23 cellular contexts compared by ENCODE assay signal in genomic region chr16:53176434-53176833, GRCh38.
A peak's percentile ranks its signal among the peaks of the same experiment; 100 is the strongest.
DNase-seq lines count a peak whose midpoint lies in the region; ATAC-seq, FAIRE-seq and TF ChIP-seq lines count a peak whose summit lies in the region.
"Had no signal": no experiment of that assay in that cellular context is flagged by ENCODE, and none has a peak within 500 bp of the region (broad histone marks: within the 10 kb centered on the region; RNA-seq: fewer than 3 reads in every experiment).

No MANE protein-coding gene starts in this region.

- SMC1A ChIA-PET in GM12878 (lab: Charles Lee; ENCODE audit: uncharacterized antibody, unreplicated experiment) = interaction anchor here (1.1 kb wide), 1 partner anchor 39 kb away, joined by 3 read pairs; no protein-coding TSS in a partner anchor

- no peak for FAIRE-seq in GM12878 (lab: Jason Lieb, UNC)
- FAIRE-seq: A549, D721Med had no signal

- peaks cover 8% of the 10 kb centered on the region for H3K79me2 ChIP-seq in GM12878 (ENCODE audit: control insufficient read depth, insufficient read depth, low read length)

- no TSS peak for BruUV-seq in GM12878 (replicated peaks; lab: Mats Ljungman, UMichigan)

- peak; percentile 30 for DNase-seq in NOMO-1 treated with DMSO at 0.1 percent for 48 hours (lab: John Stamatoyannopoulos, UW; ENCODE audit: unreplicated experiment)
- no peak for DNase-seq in NOMO-1 treated with dmso at 0.1 percent for 144 hours (lab: John Stamatoyannopoulos, UW; ENCODE audit: unreplicated experiment)
- peak; percentile 12 for DNase-seq in MV-4-11 (lab: John Stamatoyannopoulos, UW)
- DNase-seq in GM12878 (ENCODE audit: low read depth, low spot score) = no peak
- no peak for DNase-seq in SIG-M5 treated with dmso at 0.1 percent for 504 hours (lab: John Stamatoyannopoulos, UW; ENCODE audit: unreplicated experiment)
- DNase-seq: 8988T; ACHN; AML-193; BE2C; CD4-positive, alpha-beta T cell; CD8-positive, alpha-beta memory T cell; DMS 273 treated with DMSO at 0.1 percent for 48 hours; DMS79; EL; GDM1; GOT3; HFFc6 had no signal

- POLR2A ChIA-PET in GM12878 (lab: Charles Lee) = interaction anchor here (0.6 kb wide), 1 partner anchor 54 kb away, joined by 4 read pairs; no protein-coding TSS in a partner anchor

- no peaks in the 10 kb centered on the region for H3K4me1 ChIP-seq in GM12878 (ENCODE audit: control insufficient read depth, insufficient read depth, low read length)
- H3K4me1 ChIP-seq: A549, BE2C, HAP-1 had no signal

- RAD21 ChIA-PET in GM12878 (lab: Charles Lee; ENCODE audit: unreplicated experiment) = no interaction called here

- intact Hi-C loops in GM12878 (cut with micrococcal nuclease; ENCODE audit: unreplicated experiment) = no loop called here

- no peak overlapping the region for H3K9ac ChIP-seq in GM12878 (ENCODE audit: control insufficient read depth, insufficient read depth, low read length)
- H3K9ac ChIP-seq: BLaER1 treated with 17β-estradiol and CSF1 and Interleukin-3, amounts not matched to agents 10 nM and 100 nM had no signal

- no peaks in the 10 kb centered on the region for H4K20me1 ChIP-seq in GM12878 (ENCODE audit: control insufficient read depth, insufficient read depth)

- in situ Hi-C loops in GM12878 (cut with MboI) = no loop called here

- H3K9me3 ChIP-seq in GM12878 (replicated peaks; ENCODE audit: control insufficient read depth, insufficient read depth, low read length) = no peaks in the 10 kb centered on the region; the same call in 2 of the 3 replicates
- H3K9me3 ChIP-seq: A549, BE2C, HAP-1 had no signal

- CTCF ChIA-PET in GM12878 (lab: Yijun Ruan, JAX) = interaction anchor here (1.1 kb wide), 1 partner anchor 10 kb away, joined by 4 read pairs; no protein-coding TSS in a partner anchor

- ATAC-seq in GM12878 (no peak), GM18505 (IDR thresholded peaks at IDR 0.05; ENCODE audit: unreplicated experiment) (no peak), GM18519 (IDR thresholded peaks at IDR 0.05; ENCODE audit: low FRiP score, unreplicated experiment) (no peak)
- ATAC-seq: A549 had no signal

- H3K4me3 ChIP-seq in GM12878 = no peak overlapping the region
- H3K4me3 ChIP-seq: A549; BLaER1 treated with 17β-estradiol and CSF1 and Interleukin-3, amounts not matched to agents 10 nM and 100 nM; HAP-1 had no signal

- H2AFZ ChIP-seq in GM12878 (ENCODE audit: control insufficient read depth, low read depth, low read length) = no peak overlapping the region

- no peak overlapping the region for H3K27ac ChIP-seq in GM12878 (ENCODE audit: control insufficient read depth, insufficient read depth)
- H3K27ac ChIP-seq: A549; BLaER1 treated with 17β-estradiol and CSF1 and Interleukin-3, amounts not matched to agents 10 nM and 100 nM had no signal

- no peaks in the 10 kb centered on the region for H3K27me3 ChIP-seq in GM12878 (replicated peaks in 1 of 2; ENCODE audit: control insufficient read depth in 2 of 2, insufficient read depth in 2 of 2, low read length in 1 of 2)
- H3K27me3 ChIP-seq: BE2C; BLaER1 treated with 17β-estradiol and CSF1 and Interleukin-3, amounts not matched to agents 10 nM and 100 nM had no signal

- TF ChIP-seq POLR2A in GM12878 (IDR thresholded peaks at IDR 0.05; ENCODE audit: low read depth, low read length) = no peak
- no peak for TF ChIP-seq POLR2A in GM18505 (IDR thresholded peaks at IDR 0.05; ENCODE audit: borderline replicate concordance, extremely low read depth, insufficient read depth, insufficient read length)

- peaks cover 0 to 5% of the 10 kb centered on the region in 2 experiments; a peak in 2 of 4 replicates for H3K36me3 ChIP-seq in GM12878 (ENCODE audit: control insufficient read depth in 2 of 2, insufficient read depth in 2 of 2, low read length in 1 of 2)
- H3K36me3 ChIP-seq: HAP-1 had no signal

- TF ChIP-seq RAD21 in GM12878 (IDR thresholded peaks at IDR 0.05; ENCODE audit: insufficient read depth, low read depth, low read length) = no peak

- TF ChIP-seq CTCF in GM12878 (IDR thresholded peaks at IDR 0.05 in 2 of 3, conservative IDR thresholded peaks at IDR 0.05 in 1 of 3; ENCODE audit: control insufficient read depth in 2 of 3, extremely low read depth in 1 of 3, insufficient read depth in 1 of 3, low read depth in 3 of 3, low read length in 3 of 3) = no peak

- TF ChIP-seq EP300 in GM12878 (IDR thresholded peaks at IDR 0.05; ENCODE audit: borderline replicate concordance in 1 of 2, control insufficient read depth in 1 of 2, low read depth in 2 of 2, low read length in 2 of 2) = no peak

- no peak overlapping the region for H3K4me2 ChIP-seq in GM12878 (ENCODE audit: control insufficient read depth, insufficient read depth)
- H3K4me2 ChIP-seq: A549; BLaER1 treated with 17β-estradiol and CSF1 and Interleukin-3, amounts not matched to agents 10 nM and 100 nM had no signal

TF ChIP-seq in GM12878, 131 proteins besides CTCF, POLR2A, EP300 and RAD21:
- no peak for TF ChIP-seq ASH2L (IDR thresholded peaks at IDR 0.05; ENCODE audit: borderline replicate concordance, low read depth)
- TF ChIP-seq ATF7 (IDR thresholded peaks at IDR 0.05; ENCODE audit: low read depth) = 0 out of 2 replicates have a peak, but pooled peaks have one; percentile 13
- peak; percentile 38; the same call in 1 of the 2 replicates for TF ChIP-seq SPI1 (IDR thresholded peaks at IDR 0.05; ENCODE audit: borderline replicate concordance, insufficient read depth, low read depth, low read length)
- no peak for TF ChIP-seq POU2F2 (IDR thresholded peaks at IDR 0.05; ENCODE audit: borderline replicate concordance, low read depth, low read length)
- TF ChIP-seq BCL3 (IDR thresholded peaks at IDR 0.05; ENCODE audit: borderline replicate concordance, insufficient read depth, low read depth, low read length, poor library complexity, severe bottlenecking) = no peak
- TF ChIP-seq NR2F1 (conservative IDR thresholded peaks at IDR 0.05) = peak; percentile 74
- no peak for TF ChIP-seq HDGF (IDR thresholded peaks at IDR 0.05)
- TF ChIP-seq ELK1 (IDR thresholded peaks at IDR 0.05; ENCODE audit: low read depth, low read length) = no peak

Comparison
In these comparisons a context has a peak if more than half of its experiments do, and no peak if none do; other contexts are left out.
1. DNase-seq: peak in NOMO-1 treated with DMSO at 0.1 percent for 48 hours (single experiment) and MV-4-11 (single experiment); none in NOMO-1 treated with dmso at 0.1 percent for 144 hours (single experiment), GM12878 (single experiment) and SIG-M5 treated with dmso at 0.1 percent for 504 hours (single experiment).